Comparison of ENCODE assay signal across 1 cellular context in the genomic region with DNA sequence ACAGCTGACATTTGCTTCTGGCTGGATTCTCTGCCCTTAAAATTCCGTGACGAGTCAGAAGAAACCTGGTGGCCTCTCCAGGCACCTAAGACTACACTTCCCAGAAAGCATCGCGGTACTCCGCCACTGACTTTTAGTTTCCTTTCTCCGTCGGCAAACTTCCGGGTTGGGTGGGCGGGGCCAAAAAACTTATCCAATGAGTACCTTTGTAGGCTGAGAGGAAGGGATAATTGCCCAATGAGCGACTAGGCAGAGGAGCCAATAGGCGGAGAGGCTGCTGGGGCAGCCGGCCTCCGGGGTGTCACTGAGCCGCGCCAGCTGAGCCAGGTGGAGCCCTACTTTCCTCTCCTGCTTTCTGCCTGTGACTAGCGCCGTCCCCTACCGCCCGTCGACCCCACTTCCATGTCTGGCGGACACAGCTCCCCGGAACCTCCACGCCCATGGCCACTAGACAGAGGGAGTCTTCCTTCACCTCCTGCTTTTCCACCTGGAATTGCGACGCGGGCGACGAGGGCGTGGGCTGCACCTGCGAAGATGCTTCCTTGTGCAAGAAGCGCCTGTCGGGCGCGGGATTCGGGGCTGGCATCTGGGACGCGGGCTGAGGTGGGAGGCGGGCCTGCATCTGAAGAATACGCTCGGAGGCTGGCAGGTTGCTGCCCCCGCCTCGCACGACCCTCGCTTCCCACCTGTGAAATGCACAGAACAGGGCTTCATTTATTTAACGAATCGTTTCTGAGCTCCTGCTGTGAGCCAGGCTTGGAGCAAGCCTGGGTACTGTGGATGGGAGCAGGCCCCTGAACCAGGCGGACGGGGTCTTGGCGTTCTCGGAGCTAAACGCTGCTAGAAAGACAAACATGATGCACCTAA.
TF ChIP-seq lines count a peak whose summit lies in the region.

No MANE protein-coding gene starts in this region.

TF ChIP-seq in K562, 482 proteins besides CTCF, POLR2A, EP300 and RAD21 (continued from another document and continues in another):
- no peak for TF ChIP-seq RHOXF2B (CRISPR knock-in tag; conservative IDR thresholded peaks at IDR 0.05)
- TF ChIP-seq PHTF2 (CRISPR knock-in tag; IDR thresholded peaks at IDR 0.05): no peak
- TF ChIP-seq FIP1L1 (IDR thresholded peaks at IDR 0.05; ENCODE audit: low read depth, low read length, poor library complexity, severe bottlenecking): no peak
- no peak for TF ChIP-seq BRD9 (IDR thresholded peaks at IDR 0.05; ENCODE audit: low read depth, partially characterized antibody)
- TF ChIP-seq CBFA2T2 (conservative IDR thresholded peaks at IDR 0.05): no peak
- TF ChIP-seq, protein P1, sequence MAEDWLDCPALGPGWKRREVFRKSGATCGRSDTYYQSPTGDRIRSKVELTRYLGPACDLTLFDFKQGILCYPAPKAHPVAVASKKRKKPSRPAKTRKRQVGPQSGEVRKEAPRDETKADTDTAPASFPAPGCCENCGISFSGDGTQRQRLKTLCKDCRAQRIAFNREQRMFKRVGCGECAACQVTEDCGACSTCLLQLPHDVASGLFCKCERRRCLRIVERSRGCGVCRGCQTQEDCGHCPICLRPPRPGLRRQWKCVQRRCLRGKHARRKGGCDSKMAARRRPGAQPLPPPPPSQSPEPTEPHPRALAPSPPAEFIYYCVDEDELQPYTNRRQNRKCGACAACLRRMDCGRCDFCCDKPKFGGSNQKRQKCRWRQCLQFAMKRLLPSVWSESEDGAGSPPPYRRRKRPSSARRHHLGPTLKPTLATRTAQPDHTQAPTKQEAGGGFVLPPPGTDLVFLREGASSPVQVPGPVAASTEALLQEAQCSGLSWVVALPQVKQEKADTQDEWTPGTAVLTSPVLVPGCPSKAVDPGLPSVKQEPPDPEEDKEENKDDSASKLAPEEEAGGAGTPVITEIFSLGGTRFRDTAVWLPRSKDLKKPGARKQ (CRISPR knock-in tag; IDR thresholded peaks at IDR 0.05): no peak
- no peak for TF ChIP-seq ILF3 (IDR thresholded peaks at IDR 0.05; ENCODE audit: borderline replicate concordance)
- no peak for TF ChIP-seq KLF10 (CRISPR knock-in tag; IDR thresholded peaks at IDR 0.05)
- TF ChIP-seq HSF4 (CRISPR knock-in tag; IDR thresholded peaks at IDR 0.05; ENCODE audit: borderline replicate concordance): no peak
- no peak for TF ChIP-seq EHMT2 (IDR thresholded peaks at IDR 0.05)
- no peak for TF ChIP-seq ZC3H4 (CRISPR knock-in tag; IDR thresholded peaks at IDR 0.05; ENCODE audit: borderline replicate concordance)
- no peak for TF ChIP-seq ZFPM2 (CRISPR knock-in tag; IDR thresholded peaks at IDR 0.05)
- TF ChIP-seq ZNF217 (CRISPR knock-in tag; IDR thresholded peaks at IDR 0.05): no peak
- no peak for TF ChIP-seq ARID1B (IDR thresholded peaks at IDR 0.05)
- TF ChIP-seq, protein P2, sequence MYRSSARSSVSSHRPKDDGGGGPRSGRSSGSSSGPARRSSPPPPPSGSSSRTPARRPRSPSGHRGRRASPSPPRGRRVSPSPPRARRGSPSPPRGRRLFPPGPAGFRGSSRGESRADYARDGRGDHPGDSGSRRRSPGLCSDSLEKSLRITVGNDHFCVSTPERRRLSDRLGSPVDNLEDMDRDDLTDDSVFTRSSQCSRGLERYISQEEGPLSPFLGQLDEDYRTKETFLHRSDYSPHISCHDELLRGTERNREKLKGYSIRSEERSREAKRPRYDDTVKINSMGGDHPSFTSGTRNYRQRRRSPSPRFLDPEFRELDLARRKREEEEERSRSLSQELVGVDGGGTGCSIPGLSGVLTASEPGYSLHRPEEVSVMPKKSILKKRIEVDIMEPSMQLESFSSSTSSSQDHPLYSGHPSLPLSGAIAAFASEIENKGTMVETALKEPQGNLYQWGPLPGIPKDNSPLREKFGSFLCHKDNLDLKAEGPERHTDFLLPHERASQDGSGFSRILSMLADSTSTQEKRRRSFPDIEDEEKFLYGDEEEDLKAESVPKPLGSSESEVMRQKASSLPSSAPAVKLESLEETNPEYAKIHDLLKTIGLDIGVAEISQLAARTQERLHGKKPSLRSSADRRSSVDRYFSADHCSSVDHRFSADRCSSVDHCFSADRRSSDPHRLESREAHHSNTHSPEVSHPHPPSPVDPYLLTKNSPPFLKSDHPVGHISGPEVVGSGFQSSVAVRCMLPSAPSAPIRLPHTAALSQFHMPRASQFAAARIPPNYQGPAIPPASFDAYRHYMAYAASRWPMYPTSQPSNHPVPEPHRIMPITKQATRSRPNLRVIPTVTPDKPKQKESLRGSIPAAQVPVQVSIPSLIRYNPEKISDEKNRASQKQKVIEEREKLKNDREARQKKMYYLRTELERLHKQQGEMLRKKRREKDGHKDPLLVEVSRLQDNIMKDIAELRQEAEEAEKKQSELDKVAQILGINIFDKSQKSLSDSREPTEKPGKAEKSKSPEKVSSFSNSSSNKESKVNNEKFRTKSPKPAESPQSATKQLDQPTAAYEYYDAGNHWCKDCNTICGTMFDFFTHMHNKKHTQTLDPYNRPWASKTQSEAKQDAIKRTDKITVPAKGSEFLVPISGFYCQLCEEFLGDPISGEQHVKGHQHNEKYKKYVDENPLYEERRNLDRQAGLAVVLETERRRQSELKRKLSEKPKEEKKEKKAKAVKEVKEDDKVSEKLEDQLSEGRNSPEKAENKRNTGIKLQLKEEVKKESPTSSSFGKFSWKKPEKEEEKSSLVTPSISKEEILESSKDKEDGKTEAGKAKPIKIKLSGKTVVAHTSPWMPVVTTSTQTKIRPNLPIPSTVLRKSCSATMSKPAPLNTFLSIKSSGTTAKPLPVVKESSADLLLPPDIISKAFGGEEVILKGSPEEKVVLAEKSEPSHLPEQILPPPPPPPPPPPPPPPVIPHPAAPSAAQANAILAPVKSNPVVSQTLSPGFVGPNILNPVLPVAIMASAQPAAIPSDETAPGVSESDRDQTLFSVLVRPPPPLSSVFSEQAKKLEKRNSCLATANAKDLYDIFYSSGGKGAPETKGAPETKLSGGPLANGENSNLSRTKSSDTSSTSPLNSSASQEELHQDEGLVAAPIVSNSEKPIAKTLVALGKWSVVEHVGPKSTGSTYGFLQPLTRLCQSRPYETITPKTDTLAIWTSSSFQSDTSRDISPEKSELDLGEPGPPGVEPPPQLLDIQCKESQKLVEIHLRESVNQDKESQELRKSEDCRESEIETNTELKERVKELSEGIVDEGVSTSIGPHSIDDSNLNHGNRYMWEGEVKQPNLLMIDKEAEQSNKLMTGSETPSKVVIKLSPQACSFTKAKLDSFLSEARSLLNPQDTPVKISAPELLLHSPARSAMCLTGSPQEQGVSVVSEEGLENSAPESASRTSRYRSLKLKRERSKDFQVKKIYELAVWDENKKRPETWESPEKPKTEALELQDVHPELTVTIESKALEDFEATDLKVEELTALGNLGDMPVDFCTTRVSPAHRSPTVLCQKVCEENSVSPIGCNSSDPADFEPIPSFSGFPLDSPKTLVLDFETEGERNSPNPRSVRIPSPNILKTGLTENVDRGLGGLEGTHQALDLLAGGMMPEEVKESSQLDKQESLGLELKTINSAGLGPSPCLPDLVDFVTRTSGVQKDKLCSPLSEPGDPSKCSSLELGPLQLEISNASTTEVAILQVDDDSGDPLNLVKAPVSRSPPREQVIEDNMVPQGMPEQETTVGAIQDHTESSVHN (IDR thresholded peaks at IDR 0.05; ENCODE audit: borderline replicate concordance in 1 of 2, low read depth in 1 of 2): no peak
- no peak for TF ChIP-seq MTF1 (CRISPR knock-in tag; IDR thresholded peaks at IDR 0.05; ENCODE audit: borderline replicate concordance)
- TF ChIP-seq, protein P3, sequence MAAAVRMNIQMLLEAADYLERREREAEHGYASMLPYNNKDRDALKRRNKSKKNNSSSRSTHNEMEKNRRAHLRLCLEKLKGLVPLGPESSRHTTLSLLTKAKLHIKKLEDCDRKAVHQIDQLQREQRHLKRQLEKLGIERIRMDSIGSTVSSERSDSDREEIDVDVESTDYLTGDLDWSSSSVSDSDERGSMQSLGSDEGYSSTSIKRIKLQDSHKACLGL (CRISPR knock-in tag; IDR thresholded peaks at IDR 0.05; ENCODE audit: borderline replicate concordance, poor library complexity, severe bottlenecking): peak; percentile 7
- no peak for TF ChIP-seq RCOR1 (IDR thresholded peaks at IDR 0.05; ENCODE audit: borderline replicate concordance in 1 of 2, low read depth in 2 of 2, low read length in 2 of 2)
- TF ChIP-seq, protein P4, sequence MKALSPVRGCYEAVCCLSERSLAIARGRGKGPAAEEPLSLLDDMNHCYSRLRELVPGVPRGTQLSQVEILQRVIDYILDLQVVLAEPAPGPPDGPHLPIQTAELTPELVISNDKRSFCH (CRISPR knock-in tag; IDR thresholded peaks at IDR 0.05): no peak
- TF ChIP-seq, protein P4 (tag; IDR thresholded peaks at IDR 0.05): no peak
- TF ChIP-seq NCOA4 (IDR thresholded peaks at IDR 0.05; ENCODE audit: partially characterized antibody): no peak
- TF ChIP-seq TRIM24 (IDR thresholded peaks at IDR 0.05): no peak
- no peak for TF ChIP-seq RFX1 (IDR thresholded peaks at IDR 0.05)
- no peak for TF ChIP-seq CBX2 (IDR thresholded peaks at IDR 0.05; ENCODE audit: insufficient read depth, low read length, poor library complexity, severe bottlenecking)
- TF ChIP-seq RBM34 (IDR thresholded peaks at IDR 0.05; ENCODE audit: borderline replicate concordance, insufficient read depth, low read length): no peak
- TF ChIP-seq MCM3 (IDR thresholded peaks at IDR 0.05): no peak
- TF ChIP-seq, protein P5, sequence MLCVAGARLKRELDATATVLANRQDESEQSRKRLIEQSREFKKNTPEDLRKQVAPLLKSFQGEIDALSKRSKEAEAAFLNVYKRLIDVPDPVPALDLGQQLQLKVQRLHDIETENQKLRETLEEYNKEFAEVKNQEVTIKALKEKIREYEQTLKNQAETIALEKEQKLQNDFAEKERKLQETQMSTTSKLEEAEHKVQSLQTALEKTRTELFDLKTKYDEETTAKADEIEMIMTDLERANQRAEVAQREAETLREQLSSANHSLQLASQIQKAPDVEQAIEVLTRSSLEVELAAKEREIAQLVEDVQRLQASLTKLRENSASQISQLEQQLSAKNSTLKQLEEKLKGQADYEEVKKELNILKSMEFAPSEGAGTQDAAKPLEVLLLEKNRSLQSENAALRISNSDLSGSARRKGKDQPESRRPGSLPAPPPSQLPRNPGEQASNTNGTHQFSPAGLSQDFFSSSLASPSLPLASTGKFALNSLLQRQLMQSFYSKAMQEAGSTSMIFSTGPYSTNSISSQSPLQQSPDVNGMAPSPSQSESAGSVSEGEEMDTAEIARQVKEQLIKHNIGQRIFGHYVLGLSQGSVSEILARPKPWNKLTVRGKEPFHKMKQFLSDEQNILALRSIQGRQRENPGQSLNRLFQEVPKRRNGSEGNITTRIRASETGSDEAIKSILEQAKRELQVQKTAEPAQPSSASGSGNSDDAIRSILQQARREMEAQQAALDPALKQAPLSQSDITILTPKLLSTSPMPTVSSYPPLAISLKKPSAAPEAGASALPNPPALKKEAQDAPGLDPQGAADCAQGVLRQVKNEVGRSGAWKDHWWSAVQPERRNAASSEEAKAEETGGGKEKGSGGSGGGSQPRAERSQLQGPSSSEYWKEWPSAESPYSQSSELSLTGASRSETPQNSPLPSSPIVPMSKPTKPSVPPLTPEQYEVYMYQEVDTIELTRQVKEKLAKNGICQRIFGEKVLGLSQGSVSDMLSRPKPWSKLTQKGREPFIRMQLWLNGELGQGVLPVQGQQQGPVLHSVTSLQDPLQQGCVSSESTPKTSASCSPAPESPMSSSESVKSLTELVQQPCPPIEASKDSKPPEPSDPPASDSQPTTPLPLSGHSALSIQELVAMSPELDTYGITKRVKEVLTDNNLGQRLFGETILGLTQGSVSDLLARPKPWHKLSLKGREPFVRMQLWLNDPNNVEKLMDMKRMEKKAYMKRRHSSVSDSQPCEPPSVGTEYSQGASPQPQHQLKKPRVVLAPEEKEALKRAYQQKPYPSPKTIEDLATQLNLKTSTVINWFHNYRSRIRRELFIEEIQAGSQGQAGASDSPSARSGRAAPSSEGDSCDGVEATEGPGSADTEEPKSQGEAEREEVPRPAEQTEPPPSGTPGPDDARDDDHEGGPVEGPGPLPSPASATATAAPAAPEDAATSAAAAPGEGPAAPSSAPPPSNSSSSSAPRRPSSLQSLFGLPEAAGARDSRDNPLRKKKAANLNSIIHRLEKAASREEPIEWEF (CRISPR knock-in tag; IDR thresholded peaks at IDR 0.05): no peak
- TF ChIP-seq, protein P6, sequence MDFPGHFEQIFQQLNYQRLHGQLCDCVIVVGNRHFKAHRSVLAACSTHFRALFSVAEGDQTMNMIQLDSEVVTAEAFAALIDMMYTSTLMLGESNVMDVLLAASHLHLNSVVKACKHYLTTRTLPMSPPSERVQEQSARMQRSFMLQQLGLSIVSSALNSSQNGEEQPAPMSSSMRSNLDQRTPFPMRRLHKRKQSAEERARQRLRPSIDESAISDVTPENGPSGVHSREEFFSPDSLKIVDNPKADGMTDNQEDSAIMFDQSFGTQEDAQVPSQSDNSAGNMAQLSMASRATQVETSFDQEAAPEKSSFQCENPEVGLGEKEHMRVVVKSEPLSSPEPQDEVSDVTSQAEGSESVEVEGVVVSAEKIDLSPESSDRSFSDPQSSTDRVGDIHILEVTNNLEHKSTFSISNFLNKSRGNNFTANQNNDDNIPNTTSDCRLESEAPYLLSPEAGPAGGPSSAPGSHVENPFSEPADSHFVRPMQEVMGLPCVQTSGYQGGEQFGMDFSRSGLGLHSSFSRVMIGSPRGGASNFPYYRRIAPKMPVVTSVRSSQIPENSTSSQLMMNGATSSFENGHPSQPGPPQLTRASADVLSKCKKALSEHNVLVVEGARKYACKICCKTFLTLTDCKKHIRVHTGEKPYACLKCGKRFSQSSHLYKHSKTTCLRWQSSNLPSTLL (IDR thresholded peaks at IDR 0.05): no peak
- TF ChIP-seq, protein P7, sequence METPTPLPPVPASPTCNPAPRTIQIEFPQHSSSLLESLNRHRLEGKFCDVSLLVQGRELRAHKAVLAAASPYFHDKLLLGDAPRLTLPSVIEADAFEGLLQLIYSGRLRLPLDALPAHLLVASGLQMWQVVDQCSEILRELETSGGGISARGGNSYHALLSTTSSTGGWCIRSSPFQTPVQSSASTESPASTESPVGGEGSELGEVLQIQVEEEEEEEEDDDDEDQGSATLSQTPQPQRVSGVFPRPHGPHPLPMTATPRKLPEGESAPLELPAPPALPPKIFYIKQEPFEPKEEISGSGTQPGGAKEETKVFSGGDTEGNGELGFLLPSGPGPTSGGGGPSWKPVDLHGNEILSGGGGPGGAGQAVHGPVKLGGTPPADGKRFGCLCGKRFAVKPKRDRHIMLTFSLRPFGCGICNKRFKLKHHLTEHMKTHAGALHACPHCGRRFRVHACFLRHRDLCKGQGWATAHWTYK (CRISPR knock-in tag; IDR thresholded peaks at IDR 0.05): no peak
- TF ChIP-seq TCF7 (IDR thresholded peaks at IDR 0.05; ENCODE audit: borderline replicate concordance): no peak
- no peak for TF ChIP-seq CSDE1 (IDR thresholded peaks at IDR 0.05)
- TF ChIP-seq HIVEP1 (CRISPR knock-in tag; IDR thresholded peaks at IDR 0.05): no peak
- TF ChIP-seq, protein P8, sequence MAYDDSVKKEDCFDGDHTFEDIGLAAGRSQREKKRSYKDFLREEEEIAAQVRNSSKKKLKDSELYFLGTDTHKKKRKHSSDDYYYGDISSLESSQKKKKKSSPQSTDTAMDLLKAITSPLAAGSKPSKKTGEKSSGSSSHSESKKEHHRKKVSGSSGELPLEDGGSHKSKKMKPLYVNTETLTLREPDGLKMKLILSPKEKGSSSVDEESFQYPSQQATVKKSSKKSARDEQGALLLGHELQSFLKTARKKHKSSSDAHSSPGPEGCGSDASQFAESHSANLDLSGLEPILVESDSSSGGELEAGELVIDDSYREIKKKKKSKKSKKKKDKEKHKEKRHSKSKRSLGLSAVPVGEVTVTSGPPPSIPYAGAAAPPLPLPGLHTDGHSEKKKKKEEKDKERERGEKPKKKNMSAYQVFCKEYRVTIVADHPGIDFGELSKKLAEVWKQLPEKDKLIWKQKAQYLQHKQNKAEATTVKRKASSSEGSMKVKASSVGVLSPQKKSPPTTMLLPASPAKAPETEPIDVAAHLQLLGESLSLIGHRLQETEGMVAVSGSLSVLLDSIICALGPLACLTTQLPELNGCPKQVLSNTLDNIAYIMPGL (CRISPR knock-in tag; IDR thresholded peaks at IDR 0.05): no peak
- TF ChIP-seq NFXL1 (CRISPR knock-in tag; IDR thresholded peaks at IDR 0.05): no peak
- TF ChIP-seq FOS (IDR thresholded peaks at IDR 0.05; ENCODE audit: extremely low read depth, insufficient read length): peak; percentile 84
- no peak for TF ChIP-seq CREBBP (IDR thresholded peaks at IDR 0.05; ENCODE audit: low read depth, low read length)
